In the genomic region with DNA sequence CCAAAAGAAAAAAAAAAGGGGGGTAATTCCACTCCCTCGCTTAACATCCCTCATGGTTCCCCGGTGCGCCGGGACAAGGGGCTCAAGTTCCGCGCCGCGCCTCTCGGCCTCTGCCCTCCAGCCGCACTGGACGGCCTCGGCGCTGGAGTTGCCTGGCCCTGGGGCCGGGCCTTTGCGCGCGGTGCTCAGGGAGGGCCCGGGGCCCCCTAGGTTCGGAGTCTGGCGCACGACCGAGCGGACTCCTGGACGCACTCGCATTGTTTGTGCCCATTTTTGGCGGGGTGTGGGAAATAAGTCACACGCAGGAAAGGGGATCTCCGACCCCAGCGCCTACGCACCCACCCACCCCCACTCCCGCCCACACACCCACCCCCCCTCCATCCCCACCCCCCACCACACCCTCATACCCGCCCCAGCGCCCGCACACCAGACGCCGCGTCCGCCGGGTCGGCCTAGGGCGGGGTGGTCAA, we compare ENCODE assay signal across 1 cellular context.
TF ChIP-seq lines count a peak whose summit lies in the region.

No MANE protein-coding gene starts in this region.

TF ChIP-seq in K562, 482 proteins besides CTCF, POLR2A, EP300 and RAD21 (continued from another document):
- TF ChIP-seq, protein P1, sequence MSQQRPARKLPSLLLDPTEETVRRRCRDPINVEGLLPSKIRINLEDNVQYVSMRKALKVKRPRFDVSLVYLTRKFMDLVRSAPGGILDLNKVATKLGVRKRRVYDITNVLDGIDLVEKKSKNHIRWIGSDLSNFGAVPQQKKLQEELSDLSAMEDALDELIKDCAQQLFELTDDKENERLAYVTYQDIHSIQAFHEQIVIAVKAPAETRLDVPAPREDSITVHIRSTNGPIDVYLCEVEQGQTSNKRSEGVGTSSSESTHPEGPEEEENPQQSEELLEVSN (IDR thresholded peaks at IDR 0.05; ENCODE audit: borderline replicate concordance in 1 of 2, extremely low read depth in 1 of 2, insufficient read depth in 1 of 2, insufficient read length in 1 of 2, low read depth in 1 of 2, low read length in 1 of 2, poor library complexity in 1 of 2, severe bottlenecking in 1 of 2): peak in 1 of 2 experiments; percentile 20
- TF ChIP-seq, protein P2, sequence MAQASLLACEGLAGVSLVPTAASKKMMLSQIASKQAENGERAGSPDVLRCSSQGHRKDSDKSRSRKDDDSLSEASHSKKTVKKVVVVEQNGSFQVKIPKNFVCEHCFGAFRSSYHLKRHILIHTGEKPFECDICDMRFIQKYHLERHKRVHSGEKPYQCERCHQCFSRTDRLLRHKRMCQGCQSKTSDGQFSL (CRISPR knock-in tag; IDR thresholded peaks at IDR 0.05): 0 out of 2 replicates have a peak, but pooled peaks have one; percentile 42
- TF ChIP-seq, protein P2 (tag; IDR thresholded peaks at IDR 0.05): peak in 1 of 2 experiments; percentile 89; a peak in 2 of 4 replicates
